In the genomic region with DNA sequence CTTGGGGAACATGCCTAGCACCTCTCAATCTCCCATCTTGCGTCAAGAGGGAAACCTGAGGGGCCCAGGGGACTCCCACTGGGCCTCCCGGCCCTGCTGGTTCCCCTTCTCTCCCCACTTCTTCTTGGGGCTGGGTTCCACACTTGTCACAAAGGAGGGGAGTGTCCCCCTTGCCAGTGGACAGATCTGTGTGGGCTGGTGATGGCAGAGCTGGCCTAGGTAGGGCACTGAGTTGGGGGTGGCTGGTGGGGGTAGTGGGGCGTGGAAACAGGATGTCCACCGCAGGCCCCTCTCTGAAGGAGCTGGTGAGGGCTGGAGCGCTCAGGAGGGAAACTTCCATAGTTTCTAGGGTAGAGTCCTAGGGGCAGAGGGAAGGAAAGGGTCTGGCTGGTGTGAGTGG, we compare ENCODE assay signal across 19 cellular contexts.
A peak's percentile ranks its signal among the peaks of the same experiment; 100 is the strongest.
DNase-seq lines count a peak whose midpoint lies in the region; ATAC-seq and TF ChIP-seq lines count a peak whose summit lies in the region.
"Had no signal": no experiment of that assay in that cellular context is flagged by ENCODE, and none has a peak within 500 bp of the region (broad histone marks: within the 10 kb centered on the region; RNA-seq: fewer than 3 reads in every experiment).

No MANE protein-coding gene starts in this region.

- peak overlapping the region; percentile 7; the same call in 1 of the 3 replicates for H2BK15ac ChIP-seq in IMR-90 (ENCODE audit: low read depth, low read length)

- H2AK5ac ChIP-seq in IMR-90 (ENCODE audit: low read depth, low read length), result peak overlapping the region; percentile 44; the same call in 1 of the 2 replicates

- H3K4me3 ChIP-seq in BLaER1 (no peak overlapping the region), IMR-90 (ENCODE audit: insufficient read depth, low read depth, low read length) (no peak overlapping the region), sigmoid colon (no peak overlapping the region)
- H3K4me3 ChIP-seq: esophagus muscularis mucosa, SJCRH30 had no signal

- H3K79me1 ChIP-seq in IMR-90 (ENCODE audit: low read depth in 1 of 2, low read length in 2 of 2), result no peaks in the 10 kb centered on the region

- 0 out of 2 replicates have a peak, but pooled peaks cover 3% of the 10 kb centered on the region for H3K9me1 ChIP-seq in IMR-90 (ENCODE audit: insufficient read depth, low read length)

- peak overlapping the region; percentile 78 for H2BK20ac ChIP-seq in IMR-90 (ENCODE audit: low read depth, low read length)

- H3K9me3 Mint-ChIP-seq in mesothelial cell of epicardium, result peaks cover 3% of the 10 kb centered on the region
- H3K9me3 Mint-ChIP-seq: effector memory CD8-positive, alpha-beta T cell; natural killer cell treated with Interleukin-12 subunit alpha and Interleukin-12 subunit beta and Interleukin-15 and Interleukin-18, amount 100 ng/mL, for 72 hours; T-helper 1 cell treated with Interleukin-12 subunit alpha and Interleukin-12 subunit beta and Interleukin-4 antibody, amounts not matched to agents 30 μg/mL and 1 μg/mL, for 36 hours had no signal

- no peak overlapping the region for H2AK9ac ChIP-seq in IMR-90 (replicated peaks; ENCODE audit: low read depth, low read length, poor library complexity)

- H4K20me1 ChIP-seq in BLaER1 (no peaks in the 10 kb centered on the region), IMR-90 (ENCODE audit: insufficient read depth, low read length) (no peaks in the 10 kb centered on the region)

- no peak for TF ChIP-seq EP300 in sigmoid colon (IDR thresholded peaks at IDR 0.05)

- H4K5ac ChIP-seq in IMR-90 (ENCODE audit: low read depth, low read length), result no peak overlapping the region; the same call in 1 of the 2 replicates

- H3K56ac ChIP-seq in IMR-90 (ENCODE audit: extremely low read depth, insufficient read depth, low read length), result no peak overlapping the region

- no peak overlapping the region for H2BK5ac ChIP-seq in IMR-90 (ENCODE audit: low read depth, low read length, poor library complexity, severe bottlenecking)

- H3K4me1 Mint-ChIP-seq in mesothelial cell of epicardium, result peaks cover 54% of the 10 kb centered on the region

- no peak overlapping the region for H3K4me3 Mint-ChIP-seq in mesothelial cell of epicardium
- H3K4me3 Mint-ChIP-seq: effector memory CD8-positive, alpha-beta T cell; natural killer cell treated with Interleukin-12 subunit alpha and Interleukin-12 subunit beta and Interleukin-15 and Interleukin-18, amount 100 ng/mL, for 72 hours; T-helper 1 cell treated with Interleukin-12 subunit alpha and Interleukin-12 subunit beta and Interleukin-4 antibody, amounts not matched to agents 30 μg/mL and 1 μg/mL, for 36 hours had no signal

- H4K91ac ChIP-seq in IMR-90 (ENCODE audit: insufficient read depth, low read depth, low read length), result peak overlapping the region; percentile 38; the same call in 1 of the 2 replicates

- H2AFZ ChIP-seq in IMR-90 (replicated peaks; ENCODE audit: low read length, poor library complexity), result no peak overlapping the region

- peak overlapping the region; percentile 35; the same call in 1 of the 2 replicates for H3K18ac ChIP-seq in IMR-90 (ENCODE audit: low read depth, low read length)

- ATAC-seq in IMR-90 (ENCODE audit: low read depth), result no peak
- ATAC-seq in SK-N-SH treated with all-trans-retinoic acid at 6 μM for 48 hours, result no peak
- ATAC-seq in HG02938 (IDR thresholded peaks at IDR 0.05; ENCODE audit: unreplicated experiment), result no peak
- ATAC-seq: effector memory CD8-positive, alpha-beta T cell; natural killer cell treated with Interleukin-12 subunit alpha and Interleukin-12 subunit beta and Interleukin-15 and Interleukin-18, amount 100 ng/mL, for 72 hours had no signal

- no peak for TF ChIP-seq CTCF in IMR-90 (conservative IDR thresholded peaks at IDR 0.05; ENCODE audit: low read depth, low read length)
- no peak for TF ChIP-seq CTCF in mesothelial cell of epicardium (IDR thresholded peaks at IDR 0.05; ENCODE audit: unreplicated experiment)
- no peak for TF ChIP-seq CTCF in sigmoid colon (IDR thresholded peaks at IDR 0.05)

- H3K27ac Mint-ChIP-seq in mesothelial cell of epicardium, result peak overlapping the region; percentile 56
- H3K27ac Mint-ChIP-seq: natural killer cell treated with Interleukin-12 subunit alpha and Interleukin-12 subunit beta and Interleukin-15 and Interleukin-18, amount 100 ng/mL, for 72 hours; T-helper 1 cell treated with Interleukin-12 subunit alpha and Interleukin-12 subunit beta and Interleukin-4 antibody, amounts not matched to agents 30 μg/mL and 1 μg/mL, for 36 hours had no signal

- dilution Hi-C loops in IMR-90 (cut with HindIII; ENCODE audit: low sequenced_read_pairs, unreplicated experiment), result no loop called here

- H3K36me3 Mint-ChIP-seq in mesothelial cell of epicardium, result peaks cover 3% of the 10 kb centered on the region
- H3K36me3 Mint-ChIP-seq: natural killer cell treated with Interleukin-12 subunit alpha and Interleukin-12 subunit beta and Interleukin-15 and Interleukin-18, amount 100 ng/mL, for 72 hours had no signal

- H3K27me3 Mint-ChIP-seq in mesothelial cell of epicardium (ENCODE audit: low read depth), result no peaks in the 10 kb centered on the region

- H3K36me3 ChIP-seq in BLaER1, result no peaks in the 10 kb centered on the region
- no peaks in the 10 kb centered on the region for H3K36me3 ChIP-seq in IMR-90 (ENCODE audit: control insufficient read depth, insufficient read depth, low read length)
- H3K36me3 ChIP-seq in sigmoid colon, result no peaks in the 10 kb centered on the region
- H3K36me3 ChIP-seq: esophagus muscularis mucosa, SJCRH30 had no signal

- TF ChIP-seq RAD21 in IMR-90 (IDR thresholded peaks at IDR 0.05; ENCODE audit: low read length), result no peak

- BruUV-seq in IMR-90 (replicated peaks; lab: Mats Ljungman, UMichigan), result no TSS peak

- WGBS in IMR-90 (ENCODE audit: extremely low coverage in 2 of 2, insufficient read length in 1 of 2), 2 experiments, result no CpG with 5 or more reads among the region's 5 CpGs
- WGBS in sigmoid colon, 2 donors, result 80 to 96% methylated on average over 5 of the region's 5 CpGs

- peak overlapping the region in 1 of 2 experiments; percentile 28; a peak in 1 of 4 replicates for H4K8ac ChIP-seq in IMR-90 (ENCODE audit: low read depth in 2 of 2, low read length in 2 of 2)

- TF ChIP-seq POLR2A in IMR-90 (IDR thresholded peaks at IDR 0.05; ENCODE audit: low read depth, low read length), result no peak
- no peak for TF ChIP-seq POLR2A in sigmoid colon (IDR thresholded peaks at IDR 0.05)

- CTCF ChIA-PET in IMR-90 (lab: Yijun Ruan, JAX), result interaction anchor here (1.1 kb wide), 1 partner anchor 253 kb away, joined by 3 read pairs; no protein-coding TSS in a partner anchor

- H3K4me1 ChIP-seq in BLaER1, result peaks cover 78% of the 10 kb centered on the region
- peaks cover 18% of the 10 kb centered on the region for H3K4me1 ChIP-seq in IMR-90 (ENCODE audit: control insufficient read depth, insufficient read depth, low read length)
- peaks cover 0 to 28% (median 20%) of the 10 kb centered on the region in 4 donors for H3K4me1 ChIP-seq in sigmoid colon

- peak overlapping the region; percentile 30 for H3K27ac ChIP-seq in BLaER1
- no peak overlapping the region for H3K27ac ChIP-seq in IMR-90 (ENCODE audit: insufficient read depth, low read length)
- no peak overlapping the region for H3K27ac ChIP-seq in sigmoid colon
- H3K27ac ChIP-seq: esophagus muscularis mucosa, SJCRH30, VCaP had no signal

- no peak overlapping the region for H3K14ac ChIP-seq in IMR-90 (replicated peaks; ENCODE audit: low read depth, low read length)

- in situ Hi-C loops in IMR-90 (cut with MboI; ENCODE audit: low sequenced_read_pairs), result loop anchor here (10.0 kb wide), 1 partner anchor 248 kb away; the partner anchor contains the start of gene ZFP36L2

- H3K9me3 ChIP-seq in BLaER1, result no peaks in the 10 kb centered on the region
- 0 out of 2 replicates have a peak, but pooled peaks cover 2% of the 10 kb centered on the region for H3K9me3 ChIP-seq in IMR-90 (ENCODE audit: control insufficient read depth, insufficient read depth, low read length)
- no peaks in the 10 kb centered on the region for H3K9me3 ChIP-seq in sigmoid colon
- H3K9me3 ChIP-seq: esophagus muscularis mucosa, SJCRH30 had no signal

- H3K9ac ChIP-seq in BLaER1 (no peak overlapping the region), IMR-90 (ENCODE audit: low read depth, low read length) (no peak overlapping the region)

- H3K23ac ChIP-seq in IMR-90 (ENCODE audit: low read depth, low read length), result no peak overlapping the region

- intact Hi-C loops in IMR-90 (cut with micrococcal nuclease), result loop anchor here (5.0 to 10.0 kb wide), 2 partner anchors 41 to 508 kb away; no protein-coding TSS in a partner anchor
- intact Hi-C loops in sigmoid colon (cut with DNase I), result loop anchor here (5.0 kb wide), 3 partner anchors 131 to 566 kb away; no protein-coding TSS in a partner anchor

- peak overlapping the region; percentile 11 for H3K4ac ChIP-seq in IMR-90 (ENCODE audit: low read depth, low read length)

- POLR2A ChIA-PET in IMR-90 (lab: Charles Lee; ENCODE audit: unreplicated experiment), result no interaction called here

- H3K4me2 ChIP-seq in BLaER1 (peak overlapping the region; percentile 72), IMR-90 (ENCODE audit: low read depth, low read length) (no peak overlapping the region)

- DNase-seq in IMR-90, result no peak
- DNase-seq in mesothelial cell of epicardium (ENCODE audit: low spot score in 2 of 2, unreplicated experiment in 2 of 2), result no peak
- peak; percentile 45 for DNase-seq in sigmoid colon
- no peak for DNase-seq in NOMO-1 treated with dmso at 0.1 percent for 144 hours (lab: John Stamatoyannopoulos, UW; ENCODE audit: unreplicated experiment)
- DNase-seq: activated CD4-positive, alpha-beta T cell treated with anti-CD3 and anti-CD28 coated beads, Interleukin-2, amount 50 U/mL, for 48 hours; activated naive CD4-positive, alpha-beta T cell treated with Interleukin-2 at 50 U/mL for 16 hours; effector memory CD8-positive, alpha-beta T cell; KG1; MV-4-11; NCI-H187 treated with DMSO at 0.1 percent for 48 hours; SJCRH30; stimulated activated CD4-positive, alpha-beta T cell treated with anti-CD3 and anti-CD28 coated beads, Interleukin-12 subunit alpha, Interleukin-12 subunit beta, amount 100 ng/mL, for 4 hours had no signal

- peak overlapping the region; percentile 37 for H2BK120ac ChIP-seq in IMR-90 (ENCODE audit: low read depth, low read length)

- no peaks in the 10 kb centered on the region for H3K27me3 ChIP-seq in BLaER1
- no peaks in the 10 kb centered on the region for H3K27me3 ChIP-seq in IMR-90 (ENCODE audit: control insufficient read depth, insufficient read depth, low read length)
- no peaks in the 10 kb centered on the region for H3K27me3 ChIP-seq in sigmoid colon
- H3K27me3 ChIP-seq: esophagus muscularis mucosa, SJCRH30 had no signal

TF ChIP-seq in IMR-90, 13 proteins besides CTCF, POLR2A, EP300 and RAD21 (continues in another document):
- TF ChIP-seq MXI1 (IDR thresholded peaks at IDR 0.05; ENCODE audit: borderline replicate concordance, low read depth, low read length), result no peak
- TF ChIP-seq MAFK (IDR thresholded peaks at IDR 0.05; ENCODE audit: low read depth, low read length), result no peak
- no peak for TF ChIP-seq MAZ (IDR thresholded peaks at IDR 0.05; ENCODE audit: borderline replicate concordance, low read depth, low read length)

TF ChIP-seq in SK-N-SH treated with all-trans-retinoic acid at 6 μM for 48 hours, 23 proteins besides CTCF, POLR2A, EP300 and RAD21 (continues in another document):
- TF ChIP-seq ZFP3 (CRISPR knock-in tag; IDR thresholded peaks at IDR 0.05), result no peak
